ENCODE assay signal across 24 cellular contexts in genomic region chr13:31772231-31772630, GRCh38. TPM values are rescaled to one million over a fixed set of nuclear protein-coding genes. Genes with fewer than 3 reads are reported as not detected.
"Had no signal": no experiment of that assay in that cellular context is flagged by ENCODE, and none has a peak within 500 bp of the region (broad histone marks: within the 10 kb centered on the region; RNA-seq: fewer than 3 reads in every experiment).

No MANE protein-coding gene starts in this region.

- ATAC-seq: left colon; mucosa of descending colon; naive thymus-derived CD8-positive, alpha-beta T cell; pancreas; right lobe of liver; stimulated activated naive B cell treated with anti-CD40 and anti-IgM and Interleukin-4, amounts not matched to agents 10 μg/mL and 1 μg/mL and 100 μg/mL, for 72 hours; stimulated activated naive CD8-positive, alpha-beta T cell treated with anti-CD3 and anti-CD28 coated beads, Interleukin-15, amount 100 ng/mL, for 72 hours; upper lobe of right lung had no signal

- DNase-seq: cortex of kidney; dorsolateral prefrontal cortex; effector CD8-positive, alpha-beta T cell; foreskin melanocyte; head of caudate nucleus; left colon; mammary epithelial cell; mucosa of descending colon; naive thymus-derived CD8-positive, alpha-beta T cell; pancreas; right lobe of liver; stimulated activated CD4-positive, alpha-beta T cell treated with anti-CD3 and anti-CD28 coated beads, Interleukin-2, amount 100 ng/mL, for 24 hours; stimulated activated CD4-positive, alpha-beta T cell treated with anti-CD3 and anti-CD28 coated beads, Interleukin-4, amount 100 ng/mL, for 4 hours; stimulated activated naive B cell treated with anti-CD40 and anti-IgM and Interleukin-4, amounts not matched to agents 10 μg/mL and 1 μg/mL and 100 μg/mL, for 72 hours; stimulated activated naive CD8-positive, alpha-beta T cell treated with anti-CD3 and anti-CD28 coated beads, Interleukin-15, amount 100 ng/mL, for 72 hours; testis; upper lobe of right lung had no signal

- H3K4me1 Mint-ChIP-seq: neural crest cell; stimulated activated naive CD8-positive, alpha-beta T cell treated with anti-CD3 and anti-CD28 coated beads, Interleukin-15, amount 100 ng/mL, for 72 hours had no signal

- H3K27me3 Mint-ChIP-seq: naive thymus-derived CD8-positive, alpha-beta T cell; stimulated activated naive B cell treated with anti-CD40 and anti-IgM and Interleukin-4, amounts not matched to agents 10 μg/mL and 1 μg/mL and 100 μg/mL, for 72 hours; stimulated activated naive CD8-positive, alpha-beta T cell treated with anti-CD3 and anti-CD28 coated beads, Interleukin-15, amount 100 ng/mL, for 72 hours had no signal

- H3K36me3 ChIP-seq: pancreas, right lobe of liver, tibial nerve, upper lobe of right lung had no signal

- H3K36me3 Mint-ChIP-seq: naive thymus-derived CD8-positive, alpha-beta T cell; stimulated activated naive B cell treated with anti-CD40 and anti-IgM and Interleukin-4, amounts not matched to agents 10 μg/mL and 1 μg/mL and 100 μg/mL, for 72 hours had no signal

- H3K4me1 ChIP-seq: pancreas, right lobe of liver, testis, upper lobe of right lung had no signal

- H3K9me3 ChIP-seq: mucosa of descending colon, pancreas, right lobe of liver, testis, tibial nerve, upper lobe of right lung had no signal

- H3K27me3 ChIP-seq: pancreas, right lobe of liver, testis, tibial nerve, upper lobe of right lung had no signal

- H3K9me3 Mint-ChIP-seq: naive thymus-derived CD8-positive, alpha-beta T cell; neural crest cell; stimulated activated naive B cell treated with anti-CD40 and anti-IgM and Interleukin-4, amounts not matched to agents 10 μg/mL and 1 μg/mL and 100 μg/mL, for 72 hours; stimulated activated naive CD8-positive, alpha-beta T cell treated with anti-CD3 and anti-CD28 coated beads, Interleukin-15, amount 100 ng/mL, for 72 hours had no signal

- H3K4me3 ChIP-seq: dorsolateral prefrontal cortex, hepatocyte, mucosa of descending colon, pancreas, right lobe of liver, skin epidermis, testis, tibial nerve, upper lobe of right lung had no signal

- H3K4me3 Mint-ChIP-seq: neural crest cell; stimulated activated naive B cell treated with anti-CD40 and anti-IgM and Interleukin-4, amounts not matched to agents 10 μg/mL and 1 μg/mL and 100 μg/mL, for 72 hours; stimulated activated naive CD8-positive, alpha-beta T cell treated with anti-CD3 and anti-CD28 coated beads, Interleukin-15, amount 100 ng/mL, for 72 hours had no signal

- H3K27ac Mint-ChIP-seq: progenitor cell of endocrine pancreas; stimulated activated naive B cell treated with anti-CD40 and anti-IgM and Interleukin-4, amounts not matched to agents 10 μg/mL and 1 μg/mL and 100 μg/mL, for 72 hours; stimulated activated naive CD8-positive, alpha-beta T cell treated with anti-CD3 and anti-CD28 coated beads, Interleukin-15, amount 100 ng/mL, for 72 hours had no signal

RNA-seq across cellular contexts. Expression of gene RXFP2, which starts 32.9 kb away (rescaled TPM):
- total RNA-seq: hepatocyte; kidney epithelial cell; left colon; mammary epithelial cell; mesenteric fat pad; mucosa of descending colon; naive thymus-derived CD8-positive, alpha-beta T cell; neural crest cell; pancreas; progenitor cell of endocrine pancreas; right lobe of liver; upper lobe of right lung had no signal
